ENCODE assay signal across 1 cellular context in genomic region chr13:33723772-33724435, GRCh38.
TF ChIP-seq lines count a peak whose summit lies in the region.

No MANE protein-coding gene starts in this region.

TF ChIP-seq in GM23338, 12 proteins besides CTCF, POLR2A, EP300 and RAD21 (continued from another document):
- TF ChIP-seq ZNF462 (CRISPR knock-in tag; IDR thresholded peaks at IDR 0.05) = no peak
- no peak for TF ChIP-seq ETS1 (IDR thresholded peaks at IDR 0.05)
- TF ChIP-seq STAT1 (IDR thresholded peaks at IDR 0.05; ENCODE audit: unreplicated experiment) = no peak
TF ChIP-seq in GM23338: peak in this region for 0.
